17 cellular contexts compared by ENCODE assay signal in the genomic region with DNA sequence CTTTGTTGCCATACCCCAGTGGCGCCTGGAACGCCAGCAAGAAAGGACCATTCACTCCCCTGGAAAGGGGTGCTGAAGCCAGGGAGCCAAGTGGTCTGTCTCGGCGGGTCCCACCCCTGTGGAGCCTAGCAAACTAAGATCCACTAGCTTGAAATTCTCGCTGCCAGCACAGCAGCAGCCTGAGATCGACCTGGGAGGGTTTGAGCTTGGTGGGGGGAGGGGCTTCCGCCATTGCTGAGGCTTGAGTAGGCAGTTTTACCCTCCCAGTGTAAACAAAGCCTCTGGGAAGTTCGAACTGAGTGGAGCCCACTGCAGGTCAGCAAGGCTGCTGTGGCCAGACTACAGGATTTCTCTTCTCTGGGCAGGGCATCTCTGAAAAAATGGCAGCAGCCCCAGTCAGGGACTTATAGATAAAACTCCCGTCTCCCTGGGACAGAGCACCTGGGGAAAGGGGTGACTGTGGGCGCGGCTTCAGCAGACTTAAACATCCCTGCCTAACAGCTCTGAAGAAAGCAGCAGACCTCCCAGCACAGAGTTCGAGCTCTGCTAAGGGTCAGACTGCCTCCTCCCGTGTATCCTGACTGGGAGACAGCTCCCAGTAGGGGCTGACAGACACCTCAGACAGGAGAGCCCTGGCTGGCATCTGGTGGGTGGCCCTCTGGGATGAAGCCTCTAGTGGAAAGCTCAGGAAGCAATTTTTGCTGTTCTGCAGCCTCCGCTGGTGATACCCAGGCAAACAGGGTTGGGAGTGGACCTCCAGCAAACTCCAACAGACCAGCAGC.
"Had no signal": no experiment of that assay in that cellular context is flagged by ENCODE, and none has a peak within 500 bp of the region (broad histone marks: within the 10 kb centered on the region; RNA-seq: fewer than 3 reads in every experiment).

No MANE protein-coding gene starts in this region.

- H3K4me1 ChIP-seq: foreskin keratinocyte, pancreas, thyroid gland had no signal

- DNase-seq: activated CD4-positive, alpha-beta T cell treated with anti-CD3 and anti-CD28 coated beads for 1 hour; activated CD4-positive, alpha-beta T cell treated with anti-CD3 and anti-CD28 coated beads, Interleukin-2, amount 50 U/mL, for 48 hours; activated naive CD4-positive, alpha-beta T cell treated with Interleukin-2 at 50 U/mL for 16 hours; anterior cingulate cortex; brain microvascular endothelial cell; cerebellar nuclear complex; effector memory CD4-positive, alpha-beta T cell; foreskin keratinocyte; left colon; midbrain; stimulated activated CD4-positive, alpha-beta T cell treated with anti-CD3 and anti-CD28 coated beads, Interleukin-12 subunit alpha, Interleukin-12 subunit beta, amount 100 ng/mL, for 4 hours; stimulated activated CD4-positive, alpha-beta T cell treated with anti-CD3 and anti-CD28 coated beads, Interleukin-2, amount 100 ng/mL, for 24 hours; T-helper 9 cell; thyroid gland had no signal

- H3K27me3 ChIP-seq: brain microvascular endothelial cell, pancreas, thyroid gland had no signal

- H3K9me3 ChIP-seq: pancreas, thyroid gland had no signal

- ATAC-seq: activated T-helper 17 cell treated with anti-CD3 and anti-CD28 coated beads, Interleukin-2, amount 50 U/mL, for 72 hours; foreskin keratinocyte; left colon; pancreas had no signal

- H3K27ac ChIP-seq: brain microvascular endothelial cell, foreskin keratinocyte, pancreas, thyroid gland had no signal

- H3K4me3 ChIP-seq: lung, pancreas, thyroid gland had no signal

- H3K36me3 ChIP-seq: brain microvascular endothelial cell, pancreas, thyroid gland had no signal
